10 cellular contexts compared by ENCODE assay signal in the genomic region with DNA sequence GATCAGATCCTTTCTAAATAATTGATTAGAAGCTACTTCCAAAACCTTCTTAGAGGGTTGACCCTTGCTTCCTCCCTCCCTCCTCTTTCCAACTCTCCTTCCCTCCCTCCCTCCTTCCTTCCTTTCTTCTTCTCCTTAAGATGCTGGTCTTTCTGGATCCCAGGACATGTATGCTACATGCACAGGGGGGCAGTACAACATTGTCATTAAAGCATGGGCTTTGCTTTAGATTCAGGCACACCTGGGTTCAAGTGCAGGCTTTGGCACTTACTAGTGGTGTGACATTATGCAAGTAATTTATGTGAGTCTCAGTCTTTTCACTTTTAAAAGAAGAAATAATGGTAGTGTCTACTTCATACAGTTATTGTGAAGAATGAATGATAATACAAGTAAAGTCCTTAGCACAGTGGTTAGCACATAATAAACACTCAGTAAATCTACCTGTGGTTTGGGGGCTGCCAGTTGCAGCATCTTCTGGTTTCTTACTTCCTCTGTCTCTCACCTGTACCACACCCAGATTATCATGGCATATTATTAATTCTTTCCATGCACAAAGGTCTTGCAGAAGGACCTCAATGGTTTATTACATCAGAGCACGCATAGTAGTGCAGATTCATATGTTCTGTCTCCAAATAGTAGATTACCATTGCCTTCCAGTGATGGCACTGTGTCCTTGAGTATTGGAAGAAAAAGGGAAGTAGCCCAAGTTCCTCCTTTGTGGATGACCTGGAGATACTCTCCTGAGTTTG.
DNase-seq lines count a peak whose midpoint lies in the region; ATAC-seq, FAIRE-seq and TF ChIP-seq lines count a peak whose summit lies in the region.
"Had no signal": no experiment of that assay in that cellular context is flagged by ENCODE, and none has a peak within 500 bp of the region (broad histone marks: within the 10 kb centered on the region; RNA-seq: fewer than 3 reads in every experiment).

No MANE protein-coding gene starts in this region.

- peak overlapping the region; percentile 23 for H3K27ac Mint-ChIP-seq in T-helper 1 cell treated with Interleukin-12 subunit alpha and Interleukin-12 subunit beta and Interleukin-4 antibody, amounts not matched to agents 30 μg/mL and 1 μg/mL, for 36 hours

- H3K9me3 Mint-ChIP-seq in T-helper 1 cell treated with Interleukin-12 subunit alpha and Interleukin-12 subunit beta and Interleukin-4 antibody, amounts not matched to agents 30 μg/mL and 1 μg/mL, for 36 hours = no peaks in the 10 kb centered on the region

- peaks cover 25% of the 10 kb centered on the region for H3K4me1 ChIP-seq in GM23248 (ENCODE audit: insufficient read depth)
- peaks cover 10 to 66% of the 10 kb centered on the region in 2 donors for H3K4me1 ChIP-seq in left lung
- H3K4me1 ChIP-seq in tibial nerve = peaks cover 0 to 43% (median 7%) of the 10 kb centered on the region in 4 donors
- peaks cover 5 to 35% (median 7%) of the 10 kb centered on the region in 3 donors for H3K4me1 ChIP-seq in gastroesophageal sphincter

- no peaks in the 10 kb centered on the region for H3K27me3 Mint-ChIP-seq in T-helper 1 cell treated with Interleukin-12 subunit alpha and Interleukin-12 subunit beta and Interleukin-4 antibody, amounts not matched to agents 30 μg/mL and 1 μg/mL, for 36 hours (ENCODE audit: low read depth)

- peaks cover 45% of the 10 kb centered on the region for H3K4me1 Mint-ChIP-seq in T-helper 1 cell treated with Interleukin-12 subunit alpha and Interleukin-12 subunit beta and Interleukin-4 antibody, amounts not matched to agents 30 μg/mL and 1 μg/mL, for 36 hours (ENCODE audit: low read depth)

- no peak overlapping the region for H2AFZ ChIP-seq in GM23248

- H3K4me3 Mint-ChIP-seq in T-helper 1 cell treated with Interleukin-12 subunit alpha and Interleukin-12 subunit beta and Interleukin-4 antibody, amounts not matched to agents 30 μg/mL and 1 μg/mL, for 36 hours = no peak overlapping the region

- WGBS in GM23248 (ENCODE audit: low coverage in 1 of 2, low lambda C conversion rate in 2 of 2, missing lambda C conversion rate in 2 of 2), 2 experiments = 95 to 100% methylated on average over 1 of the region's 1 CpG
- WGBS in tibial nerve, 2 donors = 89 to 96% methylated on average over 1 of the region's 1 CpG
- 79% methylated on average over 1 of the region's 1 CpG; no CpG with 5 or more reads in 1 of the 2 donors for whole genome bisulfite sequencing in gastroesophageal sphincter (ENCODE audit: low coverage in 1 of 2), 2 donors

- H3F3A ChIP-seq in GM23248 (ENCODE audit: insufficient read depth) = peaks cover 14% of the 10 kb centered on the region

- H3K27me3 ChIP-seq in GM23248 (replicated peaks; ENCODE audit: insufficient read depth) = no peaks in the 10 kb centered on the region
- no peaks in the 10 kb centered on the region for H3K27me3 ChIP-seq in left lung
- no peaks in the 10 kb centered on the region for H3K27me3 ChIP-seq in tibial nerve
- H3K27me3 ChIP-seq in gastroesophageal sphincter = no peaks in the 10 kb centered on the region

- no peak overlapping the region for H3K4me3 ChIP-seq in GM23248
- no peak overlapping the region for H3K4me3 ChIP-seq in left lung
- H3K4me3 ChIP-seq in tibial nerve = no peak overlapping the region
- H3K4me3 ChIP-seq in gastroesophageal sphincter = no peak overlapping the region

- H3K9me3 ChIP-seq in GM23248 (ENCODE audit: low read depth) (no peaks in the 10 kb centered on the region), left lung (no peaks in the 10 kb centered on the region), tibial nerve (no peaks in the 10 kb centered on the region), gastroesophageal sphincter (no peaks in the 10 kb centered on the region)

- FAIRE-seq in D721Med (lab: Jason Lieb, UNC) = no peak

- no peaks in the 10 kb centered on the region for H3K79me2 ChIP-seq in GM23248 (ENCODE audit: insufficient read depth)

- H3K27ac ChIP-seq in GM23248 (no peak overlapping the region), left lung (peak overlapping the region in 1 of 2 donors; percentile 61), tibial nerve (no peak overlapping the region), gastroesophageal sphincter (peak overlapping the region in 1 of 4 donors; percentile 42)

- intact Hi-C loops in left lung (cut with DNase I) = loop anchor here in 1 of 2 donors (10.0 kb wide), 1 partner anchor 900 kb away; no protein-coding TSS in a partner anchor

- no peaks in the 10 kb centered on the region for H3K36me3 ChIP-seq in GM23248 (ENCODE audit: low read depth)
- peaks cover 0 to 3% of the 10 kb centered on the region in 2 donors for H3K36me3 ChIP-seq in left lung
- H3K36me3 ChIP-seq in tibial nerve = no peaks in the 10 kb centered on the region
- peaks cover 0 to 7% of the 10 kb centered on the region in 2 donors for H3K36me3 ChIP-seq in gastroesophageal sphincter

- no peaks in the 10 kb centered on the region for H3K9me2 ChIP-seq in GM23248 (ENCODE audit: insufficient read depth)

- ATAC-seq in left lung (peak; percentile 21), HG02840 (IDR thresholded peaks at IDR 0.05; ENCODE audit: low FRiP score, unreplicated experiment) (no peak), gastroesophageal sphincter (no peak)

- TF ChIP-seq POLR2A in tibial nerve (IDR thresholded peaks at IDR 0.05) (no peak), gastroesophageal sphincter (IDR thresholded peaks at IDR 0.05) (no peak)

- TF ChIP-seq CTCF in D721Med (IDR thresholded peaks at IDR 0.05; ENCODE audit: insufficient read depth, missing control alignments) (peak; percentile 53), left lung (IDR thresholded peaks at IDR 0.05) (peak in 1 of 2 donors; percentile 8), tibial nerve (IDR thresholded peaks at IDR 0.05) (no peak), gastroesophageal sphincter (IDR thresholded peaks at IDR 0.05) (peak in 1 of 4 experiments; percentile 26)

- no peaks in the 10 kb centered on the region for H4K20me1 ChIP-seq in GM23248 (ENCODE audit: insufficient read depth)

- TF ChIP-seq EP300 in tibial nerve (IDR thresholded peaks at IDR 0.05) (no peak), gastroesophageal sphincter (IDR thresholded peaks at IDR 0.05) (no peak)

- no peak overlapping the region for H3K4me2 ChIP-seq in GM23248 (ENCODE audit: unreplicated experiment)

- peaks cover 10% of the 10 kb centered on the region for H3K36me3 Mint-ChIP-seq in T-helper 1 cell treated with Interleukin-12 subunit alpha and Interleukin-12 subunit beta and Interleukin-4 antibody, amounts not matched to agents 30 μg/mL and 1 μg/mL, for 36 hours (ENCODE audit: low read depth)

- no peak for DNase-seq in D721Med (ENCODE audit: insufficient read length, low spot score)
- peak; percentile 44 for DNase-seq in GM23248
- no peak for DNase-seq in left lung
- DNase-seq in stimulated activated CD4-positive, alpha-beta T cell treated with anti-CD3 and anti-CD28 coated beads, Interleukin-1b, Interleukin-23, amount 100 ng/mL, for 48 hours = no peak
- no peak for DNase-seq in tibial nerve (ENCODE audit: low spot score in 2 of 2)
- DNase-seq: posterior cingulate gyrus, SHP77 had no signal

- in situ Hi-C loops in GM23248 (cut with MboI) = loop anchor here (10.0 kb wide), 1 partner anchor 470 kb away; no protein-coding TSS in a partner anchor

- no peak overlapping the region for H3K9ac ChIP-seq in GM23248
